In genomic region chr18:49784427-49785185, GRCh38 we compare ENCODE assay signal across 13 cellular contexts. TPM values are rescaled to one million over a fixed set of nuclear protein-coding genes. Genes with fewer than 3 reads are reported as not detected.
A peak's percentile ranks its signal among the peaks of the same experiment; 100 is the strongest.
DNase-seq lines count a peak whose midpoint lies in the region; TF ChIP-seq lines count a peak whose summit lies in the region.
"Had no signal": no experiment of that assay in that cellular context is flagged by ENCODE, and none has a peak within 500 bp of the region (broad histone marks: within the 10 kb centered on the region; RNA-seq: fewer than 3 reads in every experiment).

No MANE protein-coding gene starts in this region.

- H3K27me3 Mint-ChIP-seq in T-helper 2 cell treated with Interferon-gamma antibody and Interleukin-4, amounts not matched to agents 5 μg/mL and 100 μg/mL, for 36 hours (ENCODE audit: low read depth) = no peaks in the 10 kb centered on the region
- H3K27me3 Mint-ChIP-seq in endodermal cell (ENCODE audit: insufficient read depth) = no peaks in the 10 kb centered on the region
- no peaks in the 10 kb centered on the region for H3K27me3 Mint-ChIP-seq in neural progenitor cell (ENCODE audit: insufficient read depth, low read depth)

- H3K36me3 Mint-ChIP-seq in T-helper 2 cell treated with Interferon-gamma antibody and Interleukin-4, amounts not matched to agents 5 μg/mL and 100 μg/mL, for 36 hours (ENCODE audit: low read depth) = peaks cover 72% of the 10 kb centered on the region
- H3K36me3 Mint-ChIP-seq in endodermal cell (ENCODE audit: low read depth) (peaks cover 77% of the 10 kb centered on the region), neural progenitor cell (peaks cover 28% of the 10 kb centered on the region)

- H3K4me3 Mint-ChIP-seq in T-helper 2 cell treated with Interferon-gamma antibody and Interleukin-4, amounts not matched to agents 5 μg/mL and 100 μg/mL, for 36 hours = peak overlapping the region; percentile 22
- no peak overlapping the region for H3K4me3 Mint-ChIP-seq in endodermal cell
- H3K4me3 Mint-ChIP-seq in neural progenitor cell = no peak overlapping the region

- no peaks in the 10 kb centered on the region for H3K9me3 ChIP-seq in endodermal cell (ENCODE audit: control insufficient read depth, low read length)
- no peaks in the 10 kb centered on the region for H3K9me3 ChIP-seq in neural progenitor cell (ENCODE audit: low read depth)
- H3K9me3 ChIP-seq in tibial nerve = no peaks in the 10 kb centered on the region
- H3K9me3 ChIP-seq: MG63, upper lobe of left lung had no signal

- no peaks in the 10 kb centered on the region for H3F3A ChIP-seq in neural progenitor cell (ENCODE audit: low read depth)

- no peak for TF ChIP-seq POLR2A in tibial nerve (IDR thresholded peaks at IDR 0.05)

- H3K27ac ChIP-seq in endodermal cell (ENCODE audit: low read depth, low read length) = no peak overlapping the region
- no peak overlapping the region for H3K27ac ChIP-seq in neural progenitor cell
- no peak overlapping the region for H3K27ac ChIP-seq in tibial nerve
- H3K27ac ChIP-seq: upper lobe of left lung had no signal

- 95 to 100% methylated on average over 1 of the region's 1 CpG for WGBS in endodermal cell (ENCODE audit: insufficient coverage in 1 of 2, insufficient read length in 1 of 2), 2 experiments
- 57 to 87% methylated on average over 1 of the region's 1 CpG for WGBS in tibial nerve, 2 donors

- no peak for TF ChIP-seq EP300 in tibial nerve (IDR thresholded peaks at IDR 0.05)

- H3K36me3 ChIP-seq in endodermal cell (ENCODE audit: control insufficient read depth, insufficient read depth, low read length) (peaks cover 88% of the 10 kb centered on the region), neural progenitor cell (peaks cover 8% of the 10 kb centered on the region), tibial nerve (peaks cover 0 to 87% (median 7%) of the 10 kb centered on the region in 3 donors)

- H3K4me1 ChIP-seq in endodermal cell (ENCODE audit: control insufficient read depth, insufficient read depth, low read length) (no peaks in the 10 kb centered on the region), neural progenitor cell (no peaks in the 10 kb centered on the region), tibial nerve (no peaks in the 10 kb centered on the region)
- H3K4me1 ChIP-seq: upper lobe of left lung had no signal

- H4K20me1 ChIP-seq in neural progenitor cell (ENCODE audit: low read depth) = no peaks in the 10 kb centered on the region

- no peak overlapping the region for H3K4me2 ChIP-seq in neural progenitor cell

- no peaks in the 10 kb centered on the region for H3K79me2 ChIP-seq in neural progenitor cell (ENCODE audit: low read depth)

- H3K4me3 ChIP-seq in endodermal cell (ENCODE audit: low read length) (no peak overlapping the region), neural progenitor cell (no peak overlapping the region), tibial nerve (no peak overlapping the region)
- H3K4me3 ChIP-seq: MG63, upper lobe of left lung had no signal

- DNase-seq in T-helper 2 cell treated with Interferon-gamma antibody and Interleukin-4, amounts not matched to agents 5 μg/mL and 100 μg/mL, for 36 hours (ENCODE audit: low spot score) = no peak
- DNase-seq in T-helper 2 cell (no peak), M059J (ENCODE audit: low read depth) (peak; percentile 34), endodermal cell (no peak), neural progenitor cell (ENCODE audit: low spot score) (no peak), tibial nerve (ENCODE audit: low spot score in 2 of 2) (no peak), DMS114 treated with DMSO at 0.1 percent for 48 hours (lab: John Stamatoyannopoulos, UW; ENCODE audit: unreplicated experiment) (no peak)
- no peak for DNase-seq in stimulated activated naive CD4-positive, alpha-beta T cell treated with Interleukin-2 at 50 U/mL for 16 hours (lab: John Stamatoyannopoulos, UW)
- DNase-seq: MG63, NCI-H774, occipital lobe, T1000, upper lobe of left lung had no signal

- H3K4me1 Mint-ChIP-seq in T-helper 2 cell treated with Interferon-gamma antibody and Interleukin-4, amounts not matched to agents 5 μg/mL and 100 μg/mL, for 36 hours (ENCODE audit: low read depth) = peaks cover 37% of the 10 kb centered on the region
- H3K4me1 Mint-ChIP-seq in endodermal cell (no peaks in the 10 kb centered on the region), neural progenitor cell (no peaks in the 10 kb centered on the region)

- H3K27me3 ChIP-seq in endodermal cell (ENCODE audit: control insufficient read depth, insufficient read depth, low read length, poor library complexity, severe bottlenecking) (no peaks in the 10 kb centered on the region), neural progenitor cell (no peaks in the 10 kb centered on the region), tibial nerve (no peaks in the 10 kb centered on the region)
- H3K27me3 ChIP-seq: MG63, upper lobe of left lung had no signal

- H3K27ac Mint-ChIP-seq in T-helper 2 cell treated with Interferon-gamma antibody and Interleukin-4, amounts not matched to agents 5 μg/mL and 100 μg/mL, for 36 hours = no peak overlapping the region
- H3K27ac Mint-ChIP-seq in endodermal cell (no peak overlapping the region), neural progenitor cell (no peak overlapping the region)

- H2AFZ ChIP-seq in neural progenitor cell (replicated peaks) = no peak overlapping the region

- no peaks in the 10 kb centered on the region for H3K9me3 Mint-ChIP-seq in T-helper 2 cell treated with Interferon-gamma antibody and Interleukin-4, amounts not matched to agents 5 μg/mL and 100 μg/mL, for 36 hours
- H3K9me3 Mint-ChIP-seq in endodermal cell = no peaks in the 10 kb centered on the region
- no peaks in the 10 kb centered on the region for H3K9me3 Mint-ChIP-seq in neural progenitor cell

- no peak overlapping the region for H3K9ac ChIP-seq in endodermal cell (ENCODE audit: extremely low read depth, low read length, poor library complexity, severe bottlenecking)
- H3K9ac ChIP-seq in neural progenitor cell = no peak overlapping the region

- TF ChIP-seq CTCF in endodermal cell (conservative IDR thresholded peaks at IDR 0.05) = peak; percentile 37
- peak; percentile 22 for TF ChIP-seq CTCF in neural progenitor cell (IDR thresholded peaks at IDR 0.05)
- TF ChIP-seq CTCF in tibial nerve (IDR thresholded peaks at IDR 0.05) = no peak

RNA-seq across cellular contexts. Expression of gene ACAA2, which starts 28.7 kb away (rescaled TPM):
- 44.2 and 59.3 TPM in 2 replicates for total RNA-seq in M059J (2014; rRNA removed; shearing (Covaris generic))
- total RNA-seq in endodermal cell = 100 to 1,000 TPM; 128 to 131 TPM
- polyA plus RNA-seq in endodermal cell (2013, experiment 1 of 2) = 98.0 TPM
- polyA plus RNA-seq in endodermal cell (2013, experiment 2 of 2) = 83.9 TPM
- total RNA-seq in neural progenitor cell (ENCODE audit: low replicate concordance) = 70.9 and 91.9 TPM in 2 replicates
- total RNA-seq in tibial nerve = 10 to 100 TPM; 47.9 to 63.4 (median 50.0) TPM

Comparison
In these comparisons a context has a peak if more than half of its experiments do, and no peak if none do; other contexts are left out.
1. CTCF ChIP-seq: peak in endodermal cell (single experiment) and neural progenitor cell (single experiment); none in tibial nerve (0 of 5).